19 cellular contexts compared by ENCODE assay signal in genomic region chr3:65829228-65829627, GRCh38.
"Had no signal": no experiment of that assay in that cellular context is flagged by ENCODE, and none has a peak within 500 bp of the region (broad histone marks: within the 10 kb centered on the region; RNA-seq: fewer than 3 reads in every experiment).

No MANE protein-coding gene starts in this region.

- H3K4me2 ChIP-seq: hepatocyte had no signal

- H3K36me3 ChIP-seq: ascending aorta, left lung, sigmoid colon, thoracic aorta, upper lobe of left lung had no signal

- H3K27ac ChIP-seq: ascending aorta, hepatocyte, left lung, sigmoid colon, thoracic aorta, upper lobe of left lung had no signal

- H3K27ac Mint-ChIP-seq: activated naive CD4-positive, alpha-beta T cell treated with anti-CD3 and anti-CD28 coated beads, Interleukin-2, amount 50 U/mL, for 72 hours; activated T-helper 17 cell treated with anti-CD3 and anti-CD28 coated beads, Interleukin-2, amount 50 U/mL, for 72 hours; immature natural killer cell; naive B cell; T-cell; T-helper 2 cell treated with Interferon-gamma antibody and Interleukin-4, amounts not matched to agents 5 μg/mL and 100 μg/mL, for 36 hours had no signal

- H3K4me3 Mint-ChIP-seq: activated T-helper 17 cell treated with anti-CD3 and anti-CD28 coated beads, Interleukin-2, amount 50 U/mL, for 72 hours; immature natural killer cell; naive B cell; neural crest cell; T-cell; T-helper 2 cell treated with Interferon-gamma antibody and Interleukin-4, amounts not matched to agents 5 μg/mL and 100 μg/mL, for 36 hours had no signal

- H3K4me1 Mint-ChIP-seq: activated T-helper 17 cell treated with anti-CD3 and anti-CD28 coated beads, Interleukin-2, amount 50 U/mL, for 72 hours; immature natural killer cell; naive B cell; T-cell had no signal

- H3K9me3 Mint-ChIP-seq: activated T-helper 17 cell treated with anti-CD3 and anti-CD28 coated beads, Interleukin-2, amount 50 U/mL, for 72 hours; neural crest cell; T-cell; T-helper 2 cell treated with Interferon-gamma antibody and Interleukin-4, amounts not matched to agents 5 μg/mL and 100 μg/mL, for 36 hours had no signal

- H3K4me3 ChIP-seq: ascending aorta, hepatocyte, left lung, sigmoid colon, thoracic aorta, upper lobe of left lung had no signal

- DNase-seq: activated T-cell treated with anti-CD3 and anti-CD28 coated beads, Interleukin-2, amount 50 U/mL, for 1 hour; central memory CD4-positive, alpha-beta T cell; effector CD8-positive, alpha-beta T cell; foreskin melanocyte; immature natural killer cell; left lung; naive B cell; sigmoid colon; stimulated activated CD4-positive, alpha-beta T cell treated with anti-CD3 and anti-CD28 coated beads, Interleukin-4, amount 100 ng/mL, for 24 hours; stimulated activated naive CD4-positive, alpha-beta T cell treated with Interleukin-2 at 50 U/mL for 16 hours; T-cell; upper lobe of left lung had no signal

- H3K9me3 ChIP-seq: ascending aorta, left lung, sigmoid colon, thoracic aorta, upper lobe of left lung had no signal

- H3K36me3 Mint-ChIP-seq: activated naive CD4-positive, alpha-beta T cell treated with anti-CD3 and anti-CD28 coated beads, Interleukin-2, amount 50 U/mL, for 72 hours; immature natural killer cell; naive B cell; T-cell had no signal

- ATAC-seq: activated naive CD4-positive, alpha-beta T cell treated with anti-CD3 and anti-CD28 coated beads, Interleukin-2, amount 50 U/mL, for 72 hours; activated T-helper 17 cell treated with anti-CD3 and anti-CD28 coated beads, Interleukin-2, amount 50 U/mL, for 72 hours; left lung; T-cell had no signal

- H3K27me3 ChIP-seq: ascending aorta, hepatocyte, left lung, sigmoid colon, upper lobe of left lung had no signal

- H3K27me3 Mint-ChIP-seq: activated T-helper 17 cell treated with anti-CD3 and anti-CD28 coated beads, Interleukin-2, amount 50 U/mL, for 72 hours; naive B cell; T-cell had no signal

- H2AFZ ChIP-seq: hepatocyte had no signal
